Comparison of ENCODE assay signal across 8 cellular contexts in genomic region chr2:234550511-234551107, GRCh38. TPM values are rescaled to one million over a fixed set of nuclear protein-coding genes. Genes with fewer than 3 reads are reported as not detected.
A peak's percentile ranks its signal among the peaks of the same experiment; 100 is the strongest.
DNase-seq lines count a peak whose midpoint lies in the region; ATAC-seq and TF ChIP-seq lines count a peak whose summit lies in the region.

No MANE protein-coding gene starts in this region.

- ATAC-seq in HG03045 (IDR thresholded peaks at IDR 0.05; ENCODE audit: unreplicated experiment), result peak; percentile 53
- ATAC-seq in left lung, result peak; percentile 91
- no peak for ATAC-seq in HG03025 (IDR thresholded peaks at IDR 0.05; ENCODE audit: low FRiP score, unreplicated experiment)

- intact Hi-C loops in left lung (cut with DNase I), result loop anchor here (5.0 to 10.0 kb wide), 2 partner anchors 557 to 564 kb away; no protein-coding TSS in a partner anchor

- peaks cover 0 to 15% of the 10 kb centered on the region in 2 donors for H3K27me3 ChIP-seq in left lung

- no peak overlapping the region for H3K27ac ChIP-seq in left lung

- H3K9me3 ChIP-seq in left lung, result no peaks in the 10 kb centered on the region

- no peaks in the 10 kb centered on the region for H3K36me3 ChIP-seq in left lung

- peak; percentile 99 for TF ChIP-seq CTCF in choroid plexus epithelial cell (conservative IDR thresholded peaks at IDR 0.05; ENCODE audit: low read depth, low read length)
- TF ChIP-seq CTCF in left lung (IDR thresholded peaks at IDR 0.05), result peak; percentile 85 to 86

- H3K4me3 ChIP-seq in choroid plexus epithelial cell (ENCODE audit: low read depth, low read length) (no peak overlapping the region), left lung (no peak overlapping the region)

- DNase-seq in DMS153 treated with DMSO at 0.1 percent for 48 hours (lab: John Stamatoyannopoulos, UW; ENCODE audit: unreplicated experiment) (peak; percentile 79), NCI-H446 treated with DMSO at 0.1 percent for 48 hours (lab: John Stamatoyannopoulos, UW) (peak; percentile 51), choroid plexus epithelial cell (ENCODE audit: low read depth) (peak; percentile 86), left lung (peak; percentile 28 to 66)
- DNase-seq in activated CD4-positive, alpha-beta T cell treated with anti-CD3 and anti-CD28 coated beads for 4 hours, result peak; percentile 41 to 50
- peak; percentile 10 to 23 (median 21) for DNase-seq in stimulated activated CD4-positive, alpha-beta T cell treated with anti-CD3 and anti-CD28 coated beads, TNF-alpha, amount 100 ng/mL, for 4 hours (ENCODE audit: low read depth in 3 of 3)

- no peaks in the 10 kb centered on the region for H3K4me1 ChIP-seq in left lung

RNA-seq across cellular contexts. Expression of gene ARL4C, which starts 53.7 kb away (rescaled TPM):
- total RNA-seq in left lung, result 10 to 100 TPM; 15.8 to 16.8 TPM

Comparison
In these comparisons a context has a peak if more than half of its experiments do, and no peak if none do; other contexts are left out.
1. DNase-seq: peak in every context shown above with its lines; median percentile 86 in choroid plexus epithelial cell; 79 in DMS153 treated with DMSO at 0.1 percent for 48 hours; 51 in NCI-H446 treated with DMSO at 0.1 percent for 48 hours; 47 in left lung; 46 in activated CD4-positive, alpha-beta T cell treated with anti-CD3 and anti-CD28 coated beads for 4 hours; 21 in stimulated activated CD4-positive, alpha-beta T cell treated with anti-CD3 and anti-CD28 coated beads, TNF-alpha, amount 100 ng/mL, for 4 hours.